ENCODE assay signal across 1 cellular context in the genomic region with DNA sequence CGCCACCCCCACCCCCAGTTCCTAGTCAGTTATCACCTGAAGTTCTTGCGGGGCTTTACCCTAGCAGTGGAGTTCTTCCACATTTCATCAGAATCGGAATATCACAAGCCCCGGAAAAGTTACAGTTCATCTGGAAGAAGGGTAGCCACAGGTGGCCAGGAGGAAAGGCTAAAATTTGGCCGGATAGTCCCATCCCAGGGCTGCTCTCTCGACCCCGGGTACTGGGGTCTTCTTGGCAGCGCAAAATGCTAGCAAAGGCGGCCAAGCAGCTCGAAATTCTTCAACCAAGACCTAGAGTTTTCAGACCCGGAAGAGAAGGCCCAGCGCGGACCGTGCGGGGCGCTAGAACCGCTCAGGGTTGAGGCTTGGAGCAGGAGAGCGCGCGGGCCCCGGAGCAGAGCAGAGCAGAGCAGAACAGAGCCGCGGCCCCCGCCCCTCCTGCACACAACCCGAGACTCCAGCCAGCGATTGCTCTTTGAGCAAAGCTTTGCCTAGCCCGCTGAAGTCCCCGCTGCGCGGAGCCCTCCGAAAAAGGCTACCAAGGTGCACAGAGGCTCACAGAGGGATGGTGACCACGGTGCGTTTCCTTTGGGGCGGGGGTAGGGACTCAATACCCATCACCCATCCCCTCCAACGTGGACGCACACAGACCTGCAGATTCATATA.
TF ChIP-seq lines count a peak whose summit lies in the region.

No MANE protein-coding gene starts in this region.

TF ChIP-seq in H1, 55 proteins besides CTCF, POLR2A, EP300 and RAD21 (continued from another document):
- TF ChIP-seq BRCA1 (IDR thresholded peaks at IDR 0.05; ENCODE audit: low read depth, low read length) (no peak), RNF2 (IDR thresholded peaks at IDR 0.05; ENCODE audit: borderline replicate concordance, low read depth, low read length, missing control alignments, poor library complexity, severe bottlenecking) (peak; percentile 46), SP2 (IDR thresholded peaks at IDR 0.05; ENCODE audit: low read length) (no peak), TCF12 (IDR thresholded peaks at IDR 0.05; ENCODE audit: low read depth, low read length) (no peak), CEBPB (IDR thresholded peaks at IDR 0.05; ENCODE audit: low read depth, low read length) (no peak), NANOG (IDR thresholded peaks at IDR 0.05; ENCODE audit: insufficient read depth, low read depth, low read length, poor library complexity, severe bottlenecking) (no peak)
